ENCODE assay signal across 8 cellular contexts in the genomic region with DNA sequence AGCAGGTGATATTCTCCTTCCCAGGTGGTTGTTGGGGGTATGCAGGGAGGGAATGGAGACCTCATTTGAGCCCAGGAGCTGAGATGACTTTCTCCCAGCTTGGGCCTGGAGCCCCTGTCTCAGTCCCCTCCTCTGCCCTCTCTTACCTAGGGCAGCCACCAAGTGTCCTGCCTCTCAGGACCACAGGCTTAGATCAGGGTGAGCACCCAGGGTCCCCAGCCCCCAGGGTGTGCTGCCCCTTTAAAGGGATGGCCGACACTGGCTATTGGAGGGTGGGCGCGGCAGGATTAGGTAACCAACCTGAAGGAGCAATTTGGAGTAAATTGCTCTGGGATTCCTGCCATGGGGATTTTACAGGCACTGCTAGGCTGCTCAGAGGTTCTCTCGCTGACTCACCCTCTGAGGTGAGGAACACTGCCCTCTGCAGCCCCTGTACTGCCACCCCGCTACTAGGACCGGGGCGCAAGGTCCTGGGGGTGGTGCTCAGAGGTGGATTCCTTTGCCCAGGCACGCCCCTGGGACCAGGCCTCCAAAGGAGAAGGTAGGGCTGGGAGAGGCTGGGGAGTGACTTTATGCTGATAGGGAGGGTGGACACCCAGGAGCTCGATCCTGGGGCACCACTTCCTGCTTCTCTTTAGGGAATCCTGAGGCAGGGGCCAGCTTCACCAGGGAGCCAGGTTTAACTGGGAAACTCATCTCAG. TPM values are rescaled to one million over a fixed set of nuclear protein-coding genes. Genes with fewer than 3 reads are reported as not detected.
DNase-seq lines count a peak whose midpoint lies in the region; ATAC-seq, FAIRE-seq and TF ChIP-seq lines count a peak whose summit lies in the region.

No MANE protein-coding gene starts in this region.

- H3K4me3 ChIP-seq in SK-N-SH (ENCODE audit: low read depth in 2 of 2, low read length in 1 of 2) = peak overlapping the region in 1 of 2 experiments; percentile 10; a peak in 2 of 4 replicates
- peak overlapping the region; percentile 15 to 70 for H3K4me3 ChIP-seq in esophagus (ENCODE audit: low read depth in 1 of 2, low read length in 2 of 2)
- H3K4me3 ChIP-seq in pancreas = peak overlapping the region in 3 of 4 donors; percentile 75 to 83 (median 77)

- no peaks in the 10 kb centered on the region for H3F3A ChIP-seq in SK-N-SH (replicated peaks; ENCODE audit: insufficient read depth)

- H2AFZ ChIP-seq in SK-N-SH (ENCODE audit: low read depth) = no peak overlapping the region

- FAIRE-seq in pancreas (lab: Jason Lieb, UNC) = no peak

- no peaks in the 10 kb centered on the region for H3K27me3 ChIP-seq in SK-N-SH (ENCODE audit: insufficient read depth)
- H3K27me3 ChIP-seq in esophagus (ENCODE audit: control insufficient read depth in 1 of 2, insufficient read depth in 2 of 2, low read length in 2 of 2) = no peaks in the 10 kb centered on the region
- no peaks in the 10 kb centered on the region for H3K27me3 ChIP-seq in pancreas

- no peak for TF ChIP-seq RAD21 in SK-N-SH (IDR thresholded peaks at IDR 0.05; ENCODE audit: low read length)

- no peak for TF ChIP-seq EP300 in SK-N-SH (IDR thresholded peaks at IDR 0.05; ENCODE audit: borderline replicate concordance in 1 of 2, low read depth in 1 of 2, low read length in 1 of 2)

- no peaks in the 10 kb centered on the region for H3K79me2 ChIP-seq in SK-N-SH (ENCODE audit: insufficient read depth)

- intact Hi-C loops in pancreas (cut with DNase I) = no loop called here

- H3K4me2 ChIP-seq in SK-N-SH = peak overlapping the region; percentile 84

- H3K4me1 ChIP-seq in SK-N-SH (ENCODE audit: control insufficient read depth in 1 of 2, insufficient read depth in 2 of 2, low read depth in 1 of 2, low read length in 1 of 2) (peaks cover 13 to 20% of the 10 kb centered on the region in 2 experiments; a peak in 2 of 4 replicates), esophagus (ENCODE audit: control insufficient read depth in 2 of 2, insufficient read depth in 2 of 2, low read length in 1 of 2) (peaks cover 0 to 13% of the 10 kb centered on the region in 2 donors), pancreas (peaks cover 4 to 33% (median 21%) of the 10 kb centered on the region in 3 donors)

- H4K20me1 ChIP-seq in SK-N-SH (ENCODE audit: insufficient read depth) = no peaks in the 10 kb centered on the region

- H3K9me2 ChIP-seq in SK-N-SH = no peaks in the 10 kb centered on the region

- POLR2A ChIA-PET in SK-N-SH (lab: Yijun Ruan, JAX) = interaction anchor here (1.1 to 2.4 kb wide), 3 partner anchors 20 to 59 kb away, joined by 4 to 10 read pairs (median 5); a partner anchor contains a TSS

- 66% methylated on average over 5 of the region's 9 CpGs for WGBS in SK-N-SH (ENCODE audit: low lambda C conversion rate)
- 33 to 41% methylated on average over 9 of the region's 9 CpGs for WGBS in esophagus, 2 donors
- WGBS in pancreas, 2 donors = 16 to 20% methylated on average over 9 of the region's 9 CpGs

- peak; percentile 69 to 85 (median 80) for ATAC-seq in pancreas

- DNase-seq in activated CD4-positive, alpha-beta T cell treated with anti-CD3 and anti-CD28 coated beads for 48 hours = peak; percentile 25
- DNase-seq in activated CD4-positive, alpha-beta T cell treated with anti-CD3 and anti-CD28 coated beads for 1 hour = no peak
- DNase-seq in SK-N-SH = peak; percentile 51
- DNase-seq in pancreas = peak; percentile 78 to 88 (median 82)
- DNase-seq in putamen (ENCODE audit: low spot score) = no peak
- DNase-seq in hepatic stellate cell (ENCODE audit: low spot score) = no peak

- TF ChIP-seq CTCF in LNCAP (IDR thresholded peaks at IDR 0.05) = peak; percentile 46
- TF ChIP-seq CTCF in SK-N-SH (IDR thresholded peaks at IDR 0.05) = peak; percentile 40
- peak in 3 of 4 donors; percentile 20 to 28 (median 26) for TF ChIP-seq CTCF in pancreas (IDR thresholded peaks at IDR 0.05)

- H3K9me3 ChIP-seq in SK-N-SH = no peaks in the 10 kb centered on the region
- H3K9me3 ChIP-seq in esophagus (ENCODE audit: control insufficient read depth in 2 of 2, insufficient read depth in 1 of 2, low read depth in 1 of 2, low read length in 1 of 2) = no peaks in the 10 kb centered on the region
- no peaks in the 10 kb centered on the region for H3K9me3 ChIP-seq in pancreas

- no peaks in the 10 kb centered on the region for H3K36me3 ChIP-seq in SK-N-SH (replicated peaks in 1 of 2; ENCODE audit: control insufficient read depth in 1 of 2, insufficient read depth in 2 of 2, low read length in 1 of 2)
- no peaks in the 10 kb centered on the region for H3K36me3 ChIP-seq in esophagus (ENCODE audit: control insufficient read depth in 2 of 2, insufficient read depth in 2 of 2, low read length in 1 of 2)
- H3K36me3 ChIP-seq in pancreas = no peaks in the 10 kb centered on the region

- H3K27ac ChIP-seq in SK-N-SH (ENCODE audit: low read depth in 2 of 2, low read length in 1 of 2) (no peak overlapping the region), esophagus (ENCODE audit: low read depth in 2 of 2, low read length in 1 of 2) (peak overlapping the region; percentile 76 to 79), pancreas (peak overlapping the region; percentile 78 to 89 (median 84))

- H3K9ac ChIP-seq in SK-N-SH = 0 out of 2 replicates have a peak overlapping the region, but pooled peaks have one; percentile 39

- CTCF ChIA-PET in SK-N-SH (lab: Yijun Ruan, JAX) = interaction anchor here (1.4 to 5.4 kb wide), 7 partner anchors 7 to 257 kb away, joined by 4 to 41 read pairs (median 5); a partner anchor contains a TSS

TF ChIP-seq in SK-N-SH, 30 proteins besides CTCF, POLR2A, EP300 and RAD21:
- TF ChIP-seq FOSL2 (IDR thresholded peaks at IDR 0.05; ENCODE audit: borderline replicate concordance, low read depth) (peak; percentile 40; the same call in 1 of the 2 replicates), NFIC (IDR thresholded peaks at IDR 0.05; ENCODE audit: borderline replicate concordance) (no peak)

RNA-seq across cellular contexts. Expression of a gene that starts 1.5 kb away (rescaled TPM):
- polyA plus RNA-seq in SK-N-SH (2012; rRNA removed) (8.3 and 9.7 TPM in 2 replicates), esophagus (10 to 100 TPM in 1 of 2 donors, 1 to 10 TPM in 1; 9.6 to 15.0 TPM), pancreas (10 to 100 TPM; 13.6 to 13.7 TPM)
- polyA plus RNA-seq in SK-N-SH (2012; cell fraction: cytosol; rRNA removed) = 4.3 and 7.1 TPM in 2 replicates
- polyA plus RNA-seq in SK-N-SH (2012; cell fraction: nucleus; rRNA removed) = 9.0 and 11.6 TPM in 2 replicates
- 10 to 100 TPM; 16.9 to 32.2 (median 20.0) TPM for total RNA-seq in pancreas

RNA-seq across cellular contexts. Expression of a gene that starts 58.8 kb away (rescaled TPM):
- polyA plus RNA-seq in SK-N-SH (2012; rRNA removed) = 343 and 644 TPM in 2 replicates
- 624 and 653 TPM in 2 replicates for polyA plus RNA-seq in SK-N-SH (2012; cell fraction: cytosol; rRNA removed)
- 304 and 357 TPM in 2 replicates for polyA plus RNA-seq in SK-N-SH (2012; cell fraction: nucleus; rRNA removed)
- 100 to 1,000 TPM; 314 to 439 TPM for polyA plus RNA-seq in esophagus
- 100 to 1,000 TPM; 102 to 192 (median 143) TPM for total RNA-seq in pancreas
- polyA plus RNA-seq in pancreas = 100 to 1,000 TPM; 178 to 438 TPM

Comparison
In these comparisons a context has a peak if more than half of its experiments do, and no peak if none do; other contexts are left out.
1. DNase-seq: peak in activated CD4-positive, alpha-beta T cell treated with anti-CD3 and anti-CD28 coated beads for 48 hours (single experiment), SK-N-SH (single experiment) and pancreas (6 of 6); none in activated CD4-positive, alpha-beta T cell treated with anti-CD3 and anti-CD28 coated beads for 1 hour (single experiment), putamen (single experiment) and hepatic stellate cell (single experiment).
2. H3K27ac ChIP-seq: peak in esophagus (2 of 2) and pancreas (4 of 4); none in SK-N-SH (0 of 2).
3. Peak in every context shown above with its lines, with median percentiles within 50 percentile points of each other: CTCF ChIP-seq.